Comparison of ENCODE assay signal across 1 cellular context in genomic region chr21:33940164-33940563, GRCh38.
A peak's percentile ranks its signal among the peaks of the same experiment; 100 is the strongest.
TF ChIP-seq lines count a peak whose summit lies in the region.

No MANE protein-coding gene starts in this region.

TF ChIP-seq in HepG2, 621 proteins besides CTCF, POLR2A, EP300 and RAD21 (continued from another document):
- TF ChIP-seq RERE (CRISPR knock-in tag; IDR thresholded peaks at IDR 0.05; ENCODE audit: low read depth): no peak
- peak; percentile 94 for TF ChIP-seq MAFF (IDR thresholded peaks at IDR 0.05; ENCODE audit: low read depth, low read length)
- no peak for TF ChIP-seq RFXANK (CRISPR knock-in tag; IDR thresholded peaks at IDR 0.05)
- TF ChIP-seq MAFK (conservative IDR thresholded peaks at IDR 0.05 in 1 of 2, IDR thresholded peaks at IDR 0.05 in 1 of 2; ENCODE audit: low read length in 2 of 2): peak; percentile 93 to 95
- TF ChIP-seq MIER3 (CRISPR knock-in tag; IDR thresholded peaks at IDR 0.05; ENCODE audit: borderline replicate concordance): no peak
- no peak for TF ChIP-seq RNF2 (conservative IDR thresholded peaks at IDR 0.05; ENCODE audit: low read depth)
- TF ChIP-seq ZSCAN25 (CRISPR knock-in tag; IDR thresholded peaks at IDR 0.05): no peak
